Comparison of ENCODE assay signal across 9 cellular contexts in genomic region chr9:136644593-136645342, GRCh38. TPM values are rescaled to one million over a fixed set of nuclear protein-coding genes. Genes with fewer than 3 reads are reported as not detected.
DNase-seq lines count a peak whose midpoint lies in the region; ATAC-seq and TF ChIP-seq lines count a peak whose summit lies in the region.
"Had no signal": no experiment of that assay in that cellular context is flagged by ENCODE, and none has a peak within 500 bp of the region (broad histone marks: within the 10 kb centered on the region; RNA-seq: fewer than 3 reads in every experiment).

No MANE protein-coding gene starts in this region.

- H3K9me3 ChIP-seq in WERI-Rb-1 (ENCODE audit: severe bottlenecking) (no peaks in the 10 kb centered on the region), left lung (no peaks in the 10 kb centered on the region)
- H3K9me3 ChIP-seq: SJSA1 had no signal

- H3K27ac ChIP-seq in WERI-Rb-1 (0 out of 2 replicates have a peak overlapping the region, but pooled peaks have one; percentile 30), caudate nucleus (ENCODE audit: low read depth, low read length) (peak overlapping the region; percentile 79), left lung (peak overlapping the region; percentile 83 to 89)
- H3K27ac ChIP-seq: SJSA1 had no signal

- in situ Hi-C loops in Caki2 (cut with HindIII; ENCODE audit: low pct_unique_long_range_greater_than_20kb, low sequenced_read_pairs), result no loop called here
- in situ Hi-C loops in G401 (cut with HindIII; ENCODE audit: low sequenced_read_pairs), result no loop called here

- H3K4me1 ChIP-seq in left lung, result peaks cover 8 to 69% of the 10 kb centered on the region in 2 donors

- DNase-seq in Caki2 (ENCODE audit: low read depth) (peak; percentile 65), HS-27A (ENCODE audit: low read depth) (peak; percentile 9), WERI-Rb-1 (no peak), caudate nucleus (lab: John Stamatoyannopoulos, UW) (peak in 29 of 61 donors; percentile 4 to 66 (median 30)), left lung (peak; percentile 89 to 97), G401 (ENCODE audit: low spot score) (no peak), SHP77 treated with DMSO at 0.1 percent for 48 hours (lab: John Stamatoyannopoulos, UW) (no peak)
- peak; percentile 80 for DNase-seq in stimulated activated CD4-positive, alpha-beta T cell treated with anti-CD3 and anti-CD28 coated beads, Interleukin-4, amount 100 ng/mL, for 24 hours

- ATAC-seq in left lung, result peak; percentile 94

- H3K27me3 ChIP-seq in WERI-Rb-1 (ENCODE audit: insufficient read depth, low read depth, severe bottlenecking) (no peaks in the 10 kb centered on the region), left lung (peaks cover 0 to 69% of the 10 kb centered on the region in 2 donors)

- TF ChIP-seq CTCF in WERI-Rb-1 (IDR thresholded peaks at IDR 0.05; ENCODE audit: low read depth, low read length) (peak; percentile 95), left lung (IDR thresholded peaks at IDR 0.05) (peak; percentile 86 to 93)

- H3K4me3 ChIP-seq in WERI-Rb-1 (ENCODE audit: low read depth, low read length) (peak overlapping the region; percentile 35), left lung (peak overlapping the region in 1 of 2 donors; percentile 39)
- H3K4me3 ChIP-seq: SJSA1 had no signal

- no peaks in the 10 kb centered on the region for H3K36me3 ChIP-seq in WERI-Rb-1
- no peaks in the 10 kb centered on the region for H3K36me3 ChIP-seq in left lung
- H3K36me3 ChIP-seq: SJSA1 had no signal

- intact Hi-C loops in left lung (cut with DNase I), result no loop called here

RNA-seq across cellular contexts. Expression of gene EGFL7, which starts 17.9 kb away (rescaled TPM):
- 51.4 and 58.6 TPM in 2 replicates for total RNA-seq in Caki2 (2014; rRNA removed; shearing (Covaris generic); ENCODE audit: low replicate concordance)
- 100 to 1,000 TPM; 105 to 165 TPM for total RNA-seq in left lung
- total RNA-seq in G401 (2014; rRNA removed; shearing (Covaris generic)), result 140 and 142 TPM in 2 replicates

RNA-seq across cellular contexts. Expression of gene AGPAT2, which starts 42.5 kb away (rescaled TPM):
- total RNA-seq in Caki2 (2014; rRNA removed; shearing (Covaris generic); ENCODE audit: low replicate concordance), result 92.9 and 94.5 TPM in 2 replicates
- 100 to 1,000 TPM; 127 to 170 TPM for total RNA-seq in left lung
- total RNA-seq in G401 (2014; rRNA removed; shearing (Covaris generic)), result 128 and 140 TPM in 2 replicates

Comparison
In these comparisons a context has a peak if more than half of its experiments do, and no peak if none do; other contexts are left out.
1. DNase-seq: peak in Caki2 (single experiment), HS-27A (single experiment), left lung (2 of 2) and stimulated activated CD4-positive, alpha-beta T cell treated with anti-CD3 and anti-CD28 coated beads, Interleukin-4, amount 100 ng/mL, for 24 hours (single experiment); none in WERI-Rb-1 (single experiment), G401 (single experiment) and SHP77 treated with DMSO at 0.1 percent for 48 hours (single experiment).
2. H3K27ac ChIP-seq: peak in every context shown above with its lines; median percentile 86 in left lung; 79 in caudate nucleus; 30 in WERI-Rb-1.